In genomic region chr17:40352044-40352778, GRCh38 we compare ENCODE assay signal across 1 cellular context.
TF ChIP-seq lines count a peak whose summit lies in the region.

No MANE protein-coding gene starts in this region.

TF ChIP-seq in HepG2, 621 proteins besides CTCF, POLR2A, EP300 and RAD21 (continued from another document):
- TF ChIP-seq TBP (CRISPR knock-in tag; IDR thresholded peaks at IDR 0.05) (no peak), HNF4A (CRISPR knock-in tag; IDR thresholded peaks at IDR 0.05) (peak; percentile 82), PAWR (CRISPR knock-in tag; IDR thresholded peaks at IDR 0.05; ENCODE audit: borderline replicate concordance) (no peak), ZBTB10 (CRISPR knock-in tag; IDR thresholded peaks at IDR 0.05; ENCODE audit: borderline replicate concordance) (no peak), HOXA3 (CRISPR knock-in tag; IDR thresholded peaks at IDR 0.05) (peak; percentile 14; the same call in 1 of the 2 replicates), ZNF687 (CRISPR knock-in tag; IDR thresholded peaks at IDR 0.05) (peak; percentile 50; the same call in 1 of the 2 replicates), ZNF598 (CRISPR knock-in tag; IDR thresholded peaks at IDR 0.05; ENCODE audit: borderline replicate concordance) (0 out of 2 replicates have a peak, but pooled peaks have one; percentile 49), ZBTB20 (CRISPR knock-in tag; IDR thresholded peaks at IDR 0.05; ENCODE audit: borderline replicate concordance, low read depth) (0 out of 2 replicates have a peak, but pooled peaks have one; percentile 23), ZNF710 (CRISPR knock-in tag; IDR thresholded peaks at IDR 0.05; ENCODE audit: borderline replicate concordance) (no peak), SIN3B (IDR thresholded peaks at IDR 0.05; ENCODE audit: low read length) (no peak), KDM5B (CRISPR knock-in tag; IDR thresholded peaks at IDR 0.05; ENCODE audit: borderline replicate concordance) (no peak), ZNF740 (CRISPR knock-in tag; IDR thresholded peaks at IDR 0.05) (no peak), ZNF33B (CRISPR knock-in tag; IDR thresholded peaks at IDR 0.05) (no peak), ZNF607 (CRISPR knock-in tag; IDR thresholded peaks at IDR 0.05; ENCODE audit: borderline replicate concordance) (0 out of 2 replicates have a peak, but pooled peaks have one; percentile 22), ZBTB49 (CRISPR knock-in tag; IDR thresholded peaks at IDR 0.05; ENCODE audit: borderline replicate concordance) (no peak), SNAPC4 (CRISPR knock-in tag; IDR thresholded peaks at IDR 0.05) (no peak), MTF2 (CRISPR knock-in tag; IDR thresholded peaks at IDR 0.05; ENCODE audit: borderline replicate concordance) (no peak), STAT6 (CRISPR knock-in tag; IDR thresholded peaks at IDR 0.05; ENCODE audit: borderline replicate concordance) (no peak), ZNF609 (CRISPR knock-in tag; IDR thresholded peaks at IDR 0.05; ENCODE audit: borderline replicate concordance) (no peak), PAF1 (CRISPR knock-in tag; IDR thresholded peaks at IDR 0.05) (no peak), HNF4G (IDR thresholded peaks at IDR 0.05; ENCODE audit: borderline replicate concordance, low read depth, low read length) (0 out of 2 replicates have a peak, but pooled peaks have one; percentile 26), HNF4G (CRISPR knock-in tag; IDR thresholded peaks at IDR 0.05; ENCODE audit: borderline replicate concordance, low read depth) (no peak), RBM22 (optimal IDR thresholded peaks at IDR 0.05; ENCODE audit: low read length) (no peak)
